Comparison of ENCODE assay signal across 8 cellular contexts in genomic region chr19:16062789-16063188, GRCh38. TPM values are rescaled to one million over a fixed set of nuclear protein-coding genes. Genes with fewer than 3 reads are reported as not detected.
A peak's percentile ranks its signal among the peaks of the same experiment; 100 is the strongest.
DNase-seq lines count a peak whose midpoint lies in the region; TF ChIP-seq lines count a peak whose summit lies in the region.

No MANE protein-coding gene starts in this region.

- DNase-seq in ACHN (peak; percentile 34), GM13977 (ENCODE audit: low spot score) (peak; percentile 66), SHP77 treated with DMSO at 0.1 percent for 48 hours (lab: John Stamatoyannopoulos, UW) (peak; percentile 24), left ventricle myocardium inferior (no peak), GF-D8 (lab: John Stamatoyannopoulos, UW) (no peak), NCI-H2029 treated with DMSO at 0.1 percent for 48 hours (lab: John Stamatoyannopoulos, UW) (no peak)
- peak; percentile 61 for DNase-seq in activated gamma-delta T cell treated with anti-CD3 and anti-CD28 coated beads, Interleukin-2, amount 50 U/mL, for 16 hours (ENCODE audit: low read depth)
- DNase-seq in stimulated activated CD4-positive, alpha-beta T cell treated with anti-CD3 and anti-CD28 coated beads, Interleukin-1b, Interleukin-23, amount 100 ng/mL, for 48 hours, result peak; percentile 66

- H3K27me3 ChIP-seq in left ventricle myocardium inferior (ENCODE audit: low read depth), result peaks cover 10% of the 10 kb centered on the region

- no peaks in the 10 kb centered on the region for H3K36me3 ChIP-seq in left ventricle myocardium inferior

- no peak overlapping the region for H3K4me3 ChIP-seq in left ventricle myocardium inferior

- TF ChIP-seq CTCF in GM13977 (IDR thresholded peaks at IDR 0.05; ENCODE audit: extremely low read depth, insufficient read depth, missing control alignments) (peak; percentile 74), left ventricle myocardium inferior (IDR thresholded peaks at IDR 0.05; ENCODE audit: borderline replicate concordance) (peak; percentile 82)

- intact Hi-C loops in left ventricle myocardium inferior (cut with micrococcal nuclease), result no loop called here

- H3K9me3 ChIP-seq in left ventricle myocardium inferior (replicated peaks), result peaks cover 28% of the 10 kb centered on the region

- H3K4me1 ChIP-seq in left ventricle myocardium inferior, result peaks cover 14% of the 10 kb centered on the region

- in situ Hi-C loops in ACHN (cut with HindIII; ENCODE audit: low pct_ligation_motif_present, low pct_unique_long_range_greater_than_20kb, low sequenced_read_pairs), result no loop called here
- in situ Hi-C loops in GM13977 (cut with MboI; ENCODE audit: low pct_unique_long_range_greater_than_20kb, low sequenced_read_pairs, unreplicated experiment), result no loop called here

- H3K27ac ChIP-seq in left ventricle myocardium inferior (replicated peaks), result no peak overlapping the region

RNA-seq across cellular contexts. Expression of gene TPM4, which starts 13.5 kb away (rescaled TPM):
- 69.6 TPM for total RNA-seq in left ventricle myocardium inferior

RNA-seq across cellular contexts. Expression of gene RAB8A, which starts 48.9 kb away (rescaled TPM):
- total RNA-seq in left ventricle myocardium inferior, result 17.7 TPM

Comparison
In these comparisons a context has a peak if more than half of its experiments do, and no peak if none do; other contexts are left out.
1. DNase-seq: peak in ACHN (single experiment), GM13977 (single experiment), SHP77 treated with DMSO at 0.1 percent for 48 hours (single experiment), activated gamma-delta T cell treated with anti-CD3 and anti-CD28 coated beads, Interleukin-2, amount 50 U/mL, for 16 hours (single experiment) and stimulated activated CD4-positive, alpha-beta T cell treated with anti-CD3 and anti-CD28 coated beads, Interleukin-1b, Interleukin-23, amount 100 ng/mL, for 48 hours (single experiment); none in left ventricle myocardium inferior (single experiment), GF-D8 (single experiment) and NCI-H2029 treated with DMSO at 0.1 percent for 48 hours (single experiment).